In genomic region chr17:67542219-67543114, GRCh38 we compare ENCODE assay signal across 11 cellular contexts.
"Had no signal": no experiment of that assay in that cellular context is flagged by ENCODE, and none has a peak within 500 bp of the region (broad histone marks: within the 10 kb centered on the region; RNA-seq: fewer than 3 reads in every experiment).

No MANE protein-coding gene starts in this region.

- H3K4me3 Mint-ChIP-seq: brain; dendritic cell treated with granulocyte-macrophage colony-stimulating factor and Interleukin-4, amounts not matched to agents 40 ng/mL and 50 ng/mL, for 4 days; naive B cell; T-helper 2 cell treated with Interferon-gamma antibody and Interleukin-4, amounts not matched to agents 5 μg/mL and 100 μg/mL, for 36 hours had no signal

- H3K27me3 ChIP-seq: tibial nerve, vagina had no signal

- H3K4me3 ChIP-seq: tibial nerve, vagina had no signal

- H3K4me1 ChIP-seq: parathyroid adenoma had no signal

- H3K9me3 Mint-ChIP-seq: dendritic cell treated with granulocyte-macrophage colony-stimulating factor and Interleukin-4, amounts not matched to agents 40 ng/mL and 50 ng/mL, for 4 days; naive B cell; T-helper 2 cell treated with Interferon-gamma antibody and Interleukin-4, amounts not matched to agents 5 μg/mL and 100 μg/mL, for 36 hours had no signal

- H3K9me3 ChIP-seq: tibial nerve, vagina had no signal

- H3K27me3 Mint-ChIP-seq: brain, naive B cell had no signal

- H3K36me3 ChIP-seq: tibial nerve, vagina had no signal

- H3K27ac ChIP-seq: parathyroid adenoma, tibial nerve, vagina had no signal

- H3K27ac Mint-ChIP-seq: dendritic cell treated with granulocyte-macrophage colony-stimulating factor and Interleukin-4, amounts not matched to agents 40 ng/mL and 50 ng/mL, for 4 days; naive B cell; T-helper 2 cell treated with Interferon-gamma antibody and Interleukin-4, amounts not matched to agents 5 μg/mL and 100 μg/mL, for 36 hours had no signal

- DNase-seq: activated gamma-delta T cell, amygdala, left cardiac atrium, naive B cell, retina had no signal
